In the genomic region with DNA sequence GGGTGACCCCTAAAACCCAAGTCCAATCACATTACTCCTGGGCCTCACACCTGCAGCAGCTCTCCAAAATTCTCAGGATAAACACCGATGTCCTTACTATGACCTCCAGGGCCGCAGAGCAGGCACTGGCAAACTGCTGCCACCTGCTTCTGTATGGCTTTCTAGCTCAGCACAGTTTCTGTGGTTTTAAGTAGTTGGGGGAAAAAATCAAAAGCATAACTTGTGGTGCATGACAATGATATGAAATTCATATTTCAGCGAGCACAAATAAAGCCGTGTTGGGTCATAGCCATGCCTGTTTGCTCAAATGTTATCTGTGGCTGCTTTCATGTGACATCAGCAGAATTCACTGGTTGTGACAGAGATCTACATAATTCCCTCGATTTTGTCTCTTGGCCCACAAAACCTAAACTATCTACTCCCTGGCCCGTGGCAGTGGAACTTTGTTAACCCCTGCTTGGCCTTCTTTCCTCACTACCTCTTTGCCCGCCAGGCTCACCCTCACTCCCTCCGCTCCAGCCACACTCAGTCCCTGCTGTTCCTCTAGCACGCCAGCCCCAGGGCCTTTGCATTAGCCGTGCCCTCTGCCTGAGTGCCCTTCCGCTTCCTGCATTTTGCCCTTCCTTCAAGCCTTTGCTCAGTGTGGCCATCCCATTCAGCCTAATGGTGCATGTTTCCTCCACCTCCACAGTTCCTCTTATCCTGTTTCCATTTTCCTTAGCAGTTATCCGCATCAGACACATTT, we compare ENCODE assay signal across 28 cellular contexts.
"Had no signal": no experiment of that assay in that cellular context is flagged by ENCODE, and none has a peak within 500 bp of the region (broad histone marks: within the 10 kb centered on the region; RNA-seq: fewer than 3 reads in every experiment).

No MANE protein-coding gene starts in this region.

- DNase-seq: activated CD4-positive, alpha-beta memory T cell treated with anti-CD3 and anti-CD28 coated beads, Interleukin-2, amount 10 ng/mL, durations not matched to agents 7 days and 5 days; activated CD4-positive, alpha-beta T cell treated with anti-CD3 and anti-CD28 coated beads for 1 hour; activated CD4-positive, alpha-beta T cell treated with anti-CD3 and anti-CD28 coated beads, Interleukin-2, amount 10 ng/mL, durations not matched to agents 7 days and 5 days; activated gamma-delta T cell treated with Interleukin-2 at 50 U/mL for 16 hours; activated naive CD4-positive, alpha-beta T cell treated with anti-CD3 and anti-CD28 coated beads, Interleukin-2, amount 50 U/mL, for 16 hours; activated T-cell treated with anti-CD3 and anti-CD28 coated beads, Interleukin-2, amount 50 U/mL, for 4 hours; endodermal cell; foreskin fibroblast; head of caudate nucleus; hippocampal formation; immature natural killer cell; lower lobe of right lung; mesenchymal stem cell; retina; sigmoid colon; stimulated activated CD4-positive, alpha-beta T cell treated with anti-CD3 and anti-CD28 coated beads, Interleukin-1b, Interleukin-23, amount 100 ng/mL, for 48 hours; stimulated activated CD4-positive, alpha-beta T cell treated with anti-CD3 and anti-CD28 coated beads, Interleukin-4, amount 100 ng/mL, for 4 hours; stimulated activated CD8-positive, alpha-beta memory T cell treated with anti-CD3 and anti-CD28 coated beads, Interleukin-4, amount 100 ng/mL, for 48 hours; stimulated activated naive CD8-positive, alpha-beta T cell treated with anti-CD3 and anti-CD28 coated beads, Interleukin-15, amount 100 ng/mL, for 72 hours; substantia nigra; uterus had no signal

- ATAC-seq: activated T-cell treated with anti-CD3 and anti-CD28 coated beads, Interleukin-2, amount 50 U/mL, for 4 hours; esophagus mucosa; lower lobe of right lung; natural killer cell treated with Interleukin-12 subunit alpha and Interleukin-12 subunit beta and Interleukin-15 and Interleukin-18, amount 100 ng/mL, for 72 hours; stimulated activated memory B cell treated with anti-CD40 and anti-IgM and Interleukin-4, amounts not matched to agents 10 μg/mL and 1 μg/mL and 100 μg/mL, for 72 hours; stimulated activated naive CD8-positive, alpha-beta T cell treated with anti-CD3 and anti-CD28 coated beads, Interleukin-15, amount 100 ng/mL, for 72 hours; WTC11 had no signal

- H3K4me1 ChIP-seq: breast epithelium, prostate gland had no signal

- H3K4me3 ChIP-seq: breast epithelium, lower lobe of right lung, prostate gland, sigmoid colon, smooth muscle cell, uterus had no signal

- H3K4me2 ChIP-seq: smooth muscle cell had no signal

- H3K9me3 ChIP-seq: breast epithelium, lower lobe of right lung, prostate gland, sigmoid colon, uterus had no signal

- H3K27me3 ChIP-seq: breast epithelium, sigmoid colon, uterus had no signal

- H3K27ac ChIP-seq: breast epithelium, lower lobe of right lung, prostate gland, sigmoid colon, uterus had no signal

- H3K36me3 ChIP-seq: breast epithelium, lower lobe of right lung, prostate gland, sigmoid colon, uterus had no signal
